In the genomic region with DNA sequence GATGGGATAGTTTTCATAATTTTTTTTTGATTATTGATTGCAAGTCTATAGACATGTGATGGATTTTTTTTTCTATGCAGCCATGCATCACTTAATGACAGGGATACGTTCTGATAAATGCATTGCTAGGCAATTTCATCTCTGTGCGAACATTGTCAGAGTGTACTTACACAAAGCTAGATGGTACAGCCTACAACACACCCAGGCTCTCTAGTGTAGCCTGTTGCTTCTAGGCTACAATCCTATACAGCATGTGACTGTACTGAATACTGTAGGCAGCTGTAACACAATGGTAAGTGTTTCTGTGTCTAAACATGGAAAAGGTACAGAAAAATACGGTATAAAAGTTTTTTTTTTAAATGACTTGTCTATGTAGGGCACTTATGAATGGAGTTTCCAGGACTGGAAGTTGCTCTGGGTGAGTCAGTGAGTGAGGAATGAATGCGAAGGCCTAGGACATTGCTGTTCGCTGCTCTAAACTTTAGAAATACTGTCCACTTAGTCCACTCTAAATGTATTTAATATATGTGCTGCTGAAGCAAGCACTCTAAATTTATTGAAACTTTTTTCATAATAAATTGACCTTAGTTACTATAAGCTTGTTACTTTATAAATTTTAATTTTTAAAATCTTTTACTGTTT, we compare ENCODE assay signal across 25 cellular contexts. TPM values are rescaled to one million over a fixed set of nuclear protein-coding genes. Genes with fewer than 3 reads are reported as not detected.
DNase-seq lines count a peak whose midpoint lies in the region; ATAC-seq and TF ChIP-seq lines count a peak whose summit lies in the region.
"Had no signal": no experiment of that assay in that cellular context is flagged by ENCODE, and none has a peak within 500 bp of the region (broad histone marks: within the 10 kb centered on the region; RNA-seq: fewer than 3 reads in every experiment).

No MANE protein-coding gene starts in this region.

- H3K79me2 ChIP-seq in fibroblast of lung (ENCODE audit: control insufficient read depth, insufficient read depth, low read length) = no peaks in the 10 kb centered on the region

- no peak overlapping the region for H3K9ac ChIP-seq in fibroblast of lung (ENCODE audit: insufficient read depth, low read length)

- TF ChIP-seq POLR2A in adrenal gland (IDR thresholded peaks at IDR 0.05) (no peak), vagina (IDR thresholded peaks at IDR 0.05) (no peak)

- in situ Hi-C loops in ACHN (cut with HindIII; ENCODE audit: low pct_ligation_motif_present, low pct_unique_long_range_greater_than_20kb, low sequenced_read_pairs) = no loop called here

- ATAC-seq in GM21529 (IDR thresholded peaks at IDR 0.05; ENCODE audit: unreplicated experiment) = no peak
- ATAC-seq: activated naive CD4-positive, alpha-beta T cell treated with anti-CD3 and anti-CD28 coated beads, Interleukin-2, amount 50 U/mL, for 72 hours; pancreas; stimulated activated memory B cell treated with anti-CD40 and anti-IgM and Interleukin-4, amounts not matched to agents 10 μg/mL and 1 μg/mL and 100 μg/mL, for 72 hours had no signal

- H2AFZ ChIP-seq in fibroblast of lung (ENCODE audit: low read length) = no peak overlapping the region

- intact Hi-C loops in adrenal gland (cut with DNase I) (no loop called here), vagina (cut with DNase I) (no loop called here)

- peaks cover 3% of the 10 kb centered on the region; the same call in 1 of the 2 replicates for H3K9me3 Mint-ChIP-seq in HFFc6

- H3K27ac Mint-ChIP-seq in HFFc6 = no peak overlapping the region
- H3K27ac Mint-ChIP-seq: activated CD4-positive, alpha-beta memory T cell treated with anti-CD3 and anti-CD28 coated beads, Interleukin-2, amount 10 ng/mL, durations not matched to agents 7 days and 5 days; activated naive CD4-positive, alpha-beta T cell treated with anti-CD3 and anti-CD28 coated beads, Interleukin-2, amount 50 U/mL, for 72 hours; activated T-helper 2 cell treated with anti-CD3 and anti-CD28 coated beads, Interferon-gamma antibody, Interleukin-2, Interleukin-4, amounts not matched to agents 10 μg/mL and 5 μg/mL and 100 μg/mL, durations not matched to agents 14 hours and 24 hours and 36 hours; stimulated activated memory B cell treated with anti-CD40 and anti-IgM and Interleukin-4, amounts not matched to agents 10 μg/mL and 1 μg/mL and 100 μg/mL, for 72 hours; T-helper 1 cell treated with Interleukin-12 subunit alpha and Interleukin-12 subunit beta and Interleukin-4 antibody, amounts not matched to agents 30 μg/mL and 1 μg/mL, for 36 hours had no signal

- H3K4me1 Mint-ChIP-seq in HFFc6 (ENCODE audit: low read depth) = peaks cover 49% of the 10 kb centered on the region

- H3K27me3 Mint-ChIP-seq in HFFc6 (ENCODE audit: insufficient read depth) = no peaks in the 10 kb centered on the region; the same call in none of the 2 replicates
- H3K27me3 Mint-ChIP-seq: stimulated activated memory B cell treated with anti-CD40 and anti-IgM and Interleukin-4, amounts not matched to agents 10 μg/mL and 1 μg/mL and 100 μg/mL, for 72 hours had no signal

- peak overlapping the region in 3 of 5 donors; percentile 29 to 53 (median 30) for H3K27ac ChIP-seq in adrenal gland
- no peak overlapping the region for H3K27ac ChIP-seq in fibroblast of lung (ENCODE audit: insufficient read depth, low read length)
- H3K27ac ChIP-seq in vagina = no peak overlapping the region

- H3K9me3 ChIP-seq in adrenal gland (replicated peaks in 1 of 3) = no peaks in the 10 kb centered on the region
- no peaks in the 10 kb centered on the region for H3K9me3 ChIP-seq in fibroblast of lung (ENCODE audit: control insufficient read depth, insufficient read depth, low read depth, low read length)
- no peaks in the 10 kb centered on the region for H3K9me3 ChIP-seq in vagina
- H3K9me3 ChIP-seq: pancreas had no signal

- H3K27me3 ChIP-seq in adrenal gland (no peaks in the 10 kb centered on the region), fibroblast of lung (ENCODE audit: control insufficient read depth, insufficient read depth, low read length) (no peaks in the 10 kb centered on the region), vagina (no peaks in the 10 kb centered on the region)
- H3K27me3 ChIP-seq: pancreas had no signal

- no peak overlapping the region for H3K4me2 ChIP-seq in fibroblast of lung (ENCODE audit: extremely low read depth, insufficient read depth, low read length)

- peak; percentile 34 for DNase-seq in HFFc6
- DNase-seq in adrenal gland = peak in 2 of 7 donors; percentile 43 to 46
- peak; percentile 51 to 75 for DNase-seq in fibroblast of lung (ENCODE audit: low read depth in 2 of 2)
- DNase-seq in renal cortical epithelial cell (ENCODE audit: low read depth) = peak; percentile 59
- DNase-seq in AG08395 (ENCODE audit: low spot score) = no peak
- no peak for DNase-seq in vagina (ENCODE audit: extremely low spot score in 2 of 2)
- DNase-seq in ACHN = no peak
- DNase-seq: activated CD4-positive, alpha-beta memory T cell treated with anti-CD3 and anti-CD28 coated beads, Interleukin-2, amount 10 ng/mL, durations not matched to agents 7 days and 5 days; activated CD4-positive, alpha-beta T cell treated with anti-CD3 and anti-CD28 coated beads for 1 hour; activated CD8-positive, alpha-beta memory T cell treated with anti-CD3 and anti-CD28 coated beads, Interleukin-2, amount 50 U/mL, for 48 hours; Calu3; DMS79 treated with DMSO at 0.1 percent for 48 hours; effector CD4-positive, alpha-beta T cell; left colon; NCI-H1417; NCI-H345; NCI-H82; pancreas; RPMI8226; stimulated activated CD4-positive, alpha-beta T cell treated with anti-CD3 and anti-CD28 coated beads, Interleukin-4, amount 100 ng/mL, for 4 hours had no signal

- H3K4me1 ChIP-seq in adrenal gland (replicated peaks in 1 of 2) (peaks cover 11 to 51% of the 10 kb centered on the region in 2 donors), fibroblast of lung (ENCODE audit: control insufficient read depth, extremely low read depth, insufficient read depth, low read length) (no peaks in the 10 kb centered on the region), vagina (peaks cover 8% of the 10 kb centered on the region)

- 57 to 67% (median 66%) methylated on average over 5 of the region's 5 CpGs for WGBS in adrenal gland, 4 donors

- no peak for TF ChIP-seq CTCF in HFFc6 (IDR thresholded peaks at IDR 0.05)
- TF ChIP-seq CTCF in adrenal gland (IDR thresholded peaks at IDR 0.05) = no peak
- TF ChIP-seq CTCF in fibroblast of lung (conservative IDR thresholded peaks at IDR 0.05 in 1 of 2, IDR thresholded peaks at IDR 0.05 in 1 of 2; ENCODE audit: low read depth in 1 of 2, low read length in 2 of 2) = no peak
- TF ChIP-seq CTCF in vagina (IDR thresholded peaks at IDR 0.05) = no peak

- H3K4me3 Mint-ChIP-seq in HFFc6 = no peak overlapping the region
- H3K4me3 Mint-ChIP-seq: activated CD4-positive, alpha-beta memory T cell treated with anti-CD3 and anti-CD28 coated beads, Interleukin-2, amount 10 ng/mL, durations not matched to agents 7 days and 5 days; stimulated activated memory B cell treated with anti-CD40 and anti-IgM and Interleukin-4, amounts not matched to agents 10 μg/mL and 1 μg/mL and 100 μg/mL, for 72 hours; T-helper 1 cell treated with Interleukin-12 subunit alpha and Interleukin-12 subunit beta and Interleukin-4 antibody, amounts not matched to agents 30 μg/mL and 1 μg/mL, for 36 hours had no signal

- no peaks in the 10 kb centered on the region for H4K20me1 ChIP-seq in fibroblast of lung (ENCODE audit: control insufficient read depth, extremely low read depth, insufficient read depth, low read length)

- H3K4me3 ChIP-seq in adrenal gland (no peak overlapping the region), fibroblast of lung (replicated peaks in 1 of 4; ENCODE audit: control extremely low read depth in 1 of 4, insufficient read depth in 1 of 4, low read depth in 3 of 4, low read length in 4 of 4) (no peak overlapping the region), vagina (no peak overlapping the region)
- H3K4me3 ChIP-seq: pancreas had no signal

- peaks cover 11% of the 10 kb centered on the region for H3K36me3 Mint-ChIP-seq in HFFc6 (ENCODE audit: low read depth)

- H3K36me3 ChIP-seq in adrenal gland (replicated peaks in 1 of 2) (no peaks in the 10 kb centered on the region), fibroblast of lung (ENCODE audit: control insufficient read depth, insufficient read depth, low read length) (no peaks in the 10 kb centered on the region), vagina (no peaks in the 10 kb centered on the region)
- H3K36me3 ChIP-seq: pancreas had no signal

RNA-seq across cellular contexts. Expression of a gene that starts 20.3 kb away (rescaled TPM):
- total RNA-seq in HFFc6 (2021; fragmentation: NEBNext Ultra II Directional; extraction: Animal tissue kit (Norgen Biotek cat#: 25700)) = 1 to 10 TPM; 7.0 to 9.2 (median 8.4) TPM
- total RNA-seq in adrenal gland = 10 to 100 TPM; 20.0 to 85.5 (median 44.6) TPM
- 10 to 100 TPM; 20.7 to 27.5 (median 22.0) TPM for polyA plus RNA-seq in adrenal gland
- 11.6 and 12.8 TPM in 2 replicates for total RNA-seq in fibroblast of lung
- 10.1 and 24.6 TPM in 2 replicates for polyA plus RNA-seq in fibroblast of lung
- polyA plus RNA-seq in fibroblast of lung (2012) = 4.7 and 11.8 TPM in 2 replicates
- 7.5 and 13.5 TPM in 2 replicates for polyA minus RNA-seq in fibroblast of lung (ENCODE audit: low replicate concordance)
- 7.3 and 27.4 TPM in 2 replicates for total RNA-seq in renal cortical epithelial cell
- total RNA-seq in vagina = 20.1 TPM

Comparison
In these comparisons a context has a peak if more than half of its experiments do, and no peak if none do; other contexts are left out.
1. DNase-seq: peak in HFFc6 (single experiment), fibroblast of lung (2 of 2) and renal cortical epithelial cell (single experiment); none in AG08395 (single experiment), vagina (0 of 2) and ACHN (single experiment).
2. H3K27ac ChIP-seq: peak in adrenal gland (3 of 5); none in fibroblast of lung (single experiment) and vagina (single experiment).